Comparison of ENCODE assay signal across 8 cellular contexts in the genomic region with DNA sequence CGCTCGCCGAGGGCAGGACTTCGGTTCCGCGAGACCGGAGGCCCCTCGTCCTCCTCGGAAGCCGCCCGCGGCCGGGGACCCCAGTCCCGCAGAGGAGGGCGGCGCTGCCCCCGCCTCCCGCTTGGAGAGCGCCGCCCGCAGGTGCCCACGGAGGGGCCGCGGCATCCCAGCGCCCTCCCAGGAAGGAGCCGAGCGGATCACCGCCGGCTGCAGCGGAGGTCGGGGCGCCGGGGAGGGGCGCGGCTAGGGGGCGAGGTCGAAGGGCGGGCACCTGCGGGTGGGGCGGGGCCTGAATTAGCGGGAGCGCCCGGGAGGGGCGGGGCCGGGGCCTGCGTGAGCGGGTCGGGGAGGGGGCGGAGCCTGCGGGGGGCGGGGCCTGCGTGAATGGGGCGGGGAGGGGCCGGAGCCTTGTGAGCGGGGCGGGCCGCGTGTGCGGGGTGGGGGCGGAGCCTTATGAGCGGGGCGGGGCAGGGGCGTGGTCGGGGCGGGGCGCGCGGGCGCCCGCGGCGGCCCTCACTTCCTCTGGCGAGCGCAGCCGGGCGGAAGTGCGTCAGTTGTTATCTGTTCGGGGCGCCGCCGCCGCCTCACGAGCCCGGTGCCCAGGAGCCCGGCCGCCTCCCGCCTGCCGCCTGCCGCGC. TPM values are rescaled to one million over a fixed set of nuclear protein-coding genes. Genes with fewer than 3 reads are reported as not detected.
DNase-seq lines count a peak whose midpoint lies in the region; ATAC-seq and TF ChIP-seq lines count a peak whose summit lies in the region.

A gene (plus strand): TSS at position 550 of the 638 bp plus-strand sequence.

- H3K9me3 Mint-ChIP-seq in CD4-positive, alpha-beta memory T cell, result peaks cover 0 to 1% (median 0%) of the 10 kb centered on the region in 8 donors
- H3K9me3 Mint-ChIP-seq in endodermal cell, result no peaks in the 10 kb centered on the region

- peaks cover 38 to 75% (median 53%) of the 10 kb centered on the region in 4 donors for H3K4me1 Mint-ChIP-seq in CD4-positive, alpha-beta memory T cell
- peaks cover 15% of the 10 kb centered on the region for H3K4me1 Mint-ChIP-seq in endodermal cell

- H3K27ac ChIP-seq in CD4-positive, alpha-beta memory T cell (ENCODE audit: low read depth, low read length), result peak within 1 kb of the TSS; percentile 83
- H3K27ac ChIP-seq in endodermal cell (ENCODE audit: low read depth, low read length) (no peak within 1 kb of the TSS), mesodermal cell (ENCODE audit: low read depth, low read length, severe bottlenecking) (no peak within 1 kb of the TSS)

- no peaks in the 10 kb centered on the region for H3K36me3 ChIP-seq in CD4-positive, alpha-beta memory T cell (ENCODE audit: insufficient read depth, low read length)
- H3K36me3 ChIP-seq in endodermal cell (ENCODE audit: control insufficient read depth, insufficient read depth, low read length) (no peaks in the 10 kb centered on the region), mesodermal cell (ENCODE audit: control insufficient read depth, insufficient read depth, low read length) (peaks cover 12% of the 10 kb centered on the region)

- H3K4me3 ChIP-seq in CD4-positive, alpha-beta memory T cell (ENCODE audit: low read length in 2 of 2), result peak within 1 kb of the TSS; percentile 64 to 81
- peak within 1 kb of the TSS; percentile 82 for H3K4me3 ChIP-seq in endodermal cell (ENCODE audit: low read length)
- peak within 1 kb of the TSS; percentile 49 for H3K4me3 ChIP-seq in mesodermal cell (ENCODE audit: extremely low read depth, insufficient read depth, low read length, poor library complexity, severe bottlenecking)

- peak within 1 kb of the TSS; percentile 86 to 97 (median 93) for H3K4me3 Mint-ChIP-seq in CD4-positive, alpha-beta memory T cell
- peak within 1 kb of the TSS; percentile 72 for H3K4me3 Mint-ChIP-seq in endodermal cell

- 4% methylated on average over 69 of the region's 90 CpGs; no CpG with 5 or more reads in 1 of the 2 experiments for WGBS in endodermal cell (ENCODE audit: insufficient coverage in 1 of 2, insufficient read length in 1 of 2), 2 experiments
- 3 to 4% methylated on average over 37 to 53 of the region's 90 CpGs for WGBS in mesodermal cell (ENCODE audit: insufficient coverage in 2 of 2), 2 experiments

- peaks cover 53% of the 10 kb centered on the region for H3K4me1 ChIP-seq in CD4-positive, alpha-beta memory T cell (ENCODE audit: insufficient read depth, low read length)
- H3K4me1 ChIP-seq in endodermal cell (ENCODE audit: control insufficient read depth, insufficient read depth, low read length) (peaks cover 6% of the 10 kb centered on the region), mesodermal cell (ENCODE audit: control insufficient read depth, insufficient read depth, low read length, poor library complexity, severe bottlenecking) (peaks cover 15% of the 10 kb centered on the region)

- peak within 1 kb of the TSS; percentile 53 for H3K9ac ChIP-seq in endodermal cell (ENCODE audit: extremely low read depth, low read length, poor library complexity, severe bottlenecking)

- peak; percentile 89 to 92 (median 90) for DNase-seq in CD4-positive, alpha-beta memory T cell
- DNase-seq in HUDEP-2 (lab: John Stamatoyannopoulos, UW; ENCODE audit: unreplicated experiment in 76 of 76), result peak in 72 of 76 experiments; percentile 30 to 94 (median 85)
- peak; percentile 91 for DNase-seq in NOMO-1 treated with dmso at 0.1 percent for 144 hours (lab: John Stamatoyannopoulos, UW; ENCODE audit: unreplicated experiment)
- peak; percentile 80 for DNase-seq in activated CD8-positive, alpha-beta memory T cell treated with anti-CD3 and anti-CD28 coated beads, Interleukin-2, amount 50 U/mL, for 1 hour (ENCODE audit: extremely low read depth)
- DNase-seq in endodermal cell, result peak; percentile 99
- DNase-seq in stimulated activated CD8-positive, alpha-beta memory T cell treated with anti-CD3 and anti-CD28 coated beads, Interleukin-12 subunit alpha, Interleukin-12 subunit beta, amount 100 ng/mL, for 4 hours (ENCODE audit: low read depth), result peak; percentile 85

- no peak for TF ChIP-seq CTCF in endodermal cell (conservative IDR thresholded peaks at IDR 0.05)

- POLR2A ChIA-PET in CD4-positive, alpha-beta memory T cell (lab: Charles Lee; ENCODE audit: partially characterized antibody), result interaction anchor here (0.7 to 4.7 kb wide), 8 partner anchors 12 to 344 kb away, joined by 3 to 70 read pairs (median 6); no protein-coding TSS in a partner anchor

- no peaks in the 10 kb centered on the region for H3K27me3 ChIP-seq in CD4-positive, alpha-beta memory T cell (ENCODE audit: insufficient read depth, low read length)
- H3K27me3 ChIP-seq in endodermal cell (ENCODE audit: control insufficient read depth, insufficient read depth, low read length, poor library complexity, severe bottlenecking), result peaks cover 49% of the 10 kb centered on the region

- intact Hi-C loops in CD4-positive, alpha-beta memory T cell (cut with micrococcal nuclease), result loop anchor here (1.0 to 5.0 kb wide), 4 partner anchors 44 to 300 kb away; no protein-coding TSS in a partner anchor

- H3K36me3 Mint-ChIP-seq in CD4-positive, alpha-beta memory T cell, result peaks cover 0 to 15% of the 10 kb centered on the region in 2 donors
- peaks cover 3% of the 10 kb centered on the region for H3K36me3 Mint-ChIP-seq in endodermal cell (ENCODE audit: low read depth)

- ATAC-seq in GM21367 (IDR thresholded peaks at IDR 0.05; ENCODE audit: unreplicated experiment), result peak; percentile 40

- CTCF ChIA-PET in CD4-positive, alpha-beta memory T cell (lab: Charles Lee; ENCODE audit: partially characterized antibody), result interaction anchor here (1.6 kb wide), 1 partner anchor 59 kb away, joined by 4 read pairs; no protein-coding TSS in a partner anchor

- H3K27ac Mint-ChIP-seq in CD4-positive, alpha-beta memory T cell, result peak within 1 kb of the TSS; percentile 92 to 98 (median 97)
- H3K27ac Mint-ChIP-seq in endodermal cell, result peak within 1 kb of the TSS; percentile 80

- no peaks in the 10 kb centered on the region for H3K9me3 ChIP-seq in CD4-positive, alpha-beta memory T cell (ENCODE audit: control insufficient read depth in 1 of 2, low read length in 2 of 2)
- H3K9me3 ChIP-seq in endodermal cell (ENCODE audit: control insufficient read depth, low read length) (no peaks in the 10 kb centered on the region), mesodermal cell (ENCODE audit: control insufficient read depth, low read length) (no peaks in the 10 kb centered on the region)

- no peaks in the 10 kb centered on the region for H3K27me3 Mint-ChIP-seq in CD4-positive, alpha-beta memory T cell
- H3K27me3 Mint-ChIP-seq in endodermal cell (ENCODE audit: insufficient read depth), result peaks cover 44% of the 10 kb centered on the region

RNA-seq across cellular contexts. Expression of the gene that starts here (rescaled TPM):
- total RNA-seq in CD4-positive, alpha-beta memory T cell, result 100 to 1,000 TPM in 1 of 2 experiments, 10 to 100 TPM in 1; 97.3 to 101 TPM
- polyA plus RNA-seq in CD4-positive, alpha-beta memory T cell, result 1 to 10 TPM in 1 of 2 donors, not detected in 1; 3.1 TPM
- 10 to 100 TPM; 74.9 to 92.3 TPM for total RNA-seq in endodermal cell
- polyA plus RNA-seq in endodermal cell (2013, experiment 1 of 2), result 72.6 TPM
- polyA plus RNA-seq in endodermal cell (2013, experiment 2 of 2), result 64.1 TPM
- 32.1 TPM for polyA plus RNA-seq in mesodermal cell (2013, experiment 1 of 2)
- 25.4 TPM for polyA plus RNA-seq in mesodermal cell (2013, experiment 2 of 2)
